In genomic region chr2:85161626-85161960, GRCh38 we compare ENCODE assay signal across 17 cellular contexts. TPM values are rescaled to one million over a fixed set of nuclear protein-coding genes. Genes with fewer than 3 reads are reported as not detected.
DNase-seq lines count a peak whose midpoint lies in the region; ATAC-seq, FAIRE-seq and TF ChIP-seq lines count a peak whose summit lies in the region.
"Had no signal": no experiment of that assay in that cellular context is flagged by ENCODE, and none has a peak within 500 bp of the region (broad histone marks: within the 10 kb centered on the region; RNA-seq: fewer than 3 reads in every experiment).

No MANE protein-coding gene starts in this region.

- no peak overlapping the region for H3K4me3 ChIP-seq in RWPE2 (ENCODE audit: severe bottlenecking)
- H3K4me3 ChIP-seq in thyroid gland (replicated peaks in 1 of 3), result no peak overlapping the region
- no peak overlapping the region for H3K4me3 ChIP-seq in psoas muscle
- H3K4me3 ChIP-seq: ascending aorta had no signal

- H3K27me3 ChIP-seq in RWPE2 (ENCODE audit: insufficient read depth, poor library complexity, severe bottlenecking) (no peaks in the 10 kb centered on the region), thyroid gland (no peaks in the 10 kb centered on the region), psoas muscle (ENCODE audit: insufficient read depth in 3 of 3, low read length in 2 of 3) (no peaks in the 10 kb centered on the region)
- H3K27me3 ChIP-seq: ascending aorta had no signal

- intact Hi-C loops in thyroid gland (cut with DNase I) (no loop called here), psoas muscle (cut with DNase I) (no loop called here)

- H3K4me1 ChIP-seq in RWPE2 (ENCODE audit: insufficient read depth, poor library complexity, severe bottlenecking) (peaks cover 4% of the 10 kb centered on the region), thyroid gland (peaks cover 82 to 96% of the 10 kb centered on the region in 2 donors), psoas muscle (peaks cover 68% of the 10 kb centered on the region)

- peak; percentile 22 for DNase-seq in H54 (ENCODE audit: insufficient read length, low spot score)
- no peak for DNase-seq in RWPE2 (ENCODE audit: low spot score)
- DNase-seq in glomerular visceral epithelial cell (ENCODE audit: extremely low spot score), result peak; percentile 51
- peak in 1 of 2 donors; percentile 39 for DNase-seq in thyroid gland
- DNase-seq in psoas muscle, result no peak
- DNase-seq in NCI-H1105 treated with DMSO at 0.1 percent for 48 hours (lab: John Stamatoyannopoulos, UW), result no peak
- no peak for DNase-seq in substantia nigra (lab: John Stamatoyannopoulos, UW)
- DNase-seq: activated CD4-positive, alpha-beta T cell treated with anti-CD3 and anti-CD28 coated beads for 1 hour; head of caudate nucleus; KBM-7; NCI-H1417; nucleus accumbens; SHP77; stimulated activated CD4-positive, alpha-beta T cell treated with anti-CD3 and anti-CD28 coated beads, Interleukin-2, amount 100 ng/mL, for 48 hours; T-helper 2 cell had no signal

- TF ChIP-seq POLR2A in H54 (IDR thresholded peaks at IDR 0.05; ENCODE audit: low read depth, low read length), result no peak
- no peak for TF ChIP-seq POLR2A in thyroid gland (IDR thresholded peaks at IDR 0.05)

- H3K36me3 ChIP-seq in RWPE2 (ENCODE audit: low read depth) (no peaks in the 10 kb centered on the region), thyroid gland (no peaks in the 10 kb centered on the region), psoas muscle (ENCODE audit: insufficient read depth in 1 of 2, low read depth in 1 of 2) (no peaks in the 10 kb centered on the region)
- H3K36me3 ChIP-seq: ascending aorta had no signal

- TF ChIP-seq CTCF in RWPE2 (IDR thresholded peaks at IDR 0.05; ENCODE audit: poor library complexity, severe bottlenecking), result no peak
- no peak for TF ChIP-seq CTCF in thyroid gland (IDR thresholded peaks at IDR 0.05)
- TF ChIP-seq CTCF in psoas muscle (IDR thresholded peaks at IDR 0.05), result no peak

- WGBS in thyroid gland, 2 donors, result 52 to 58% methylated on average over 4 to 5 of the region's 5 CpGs
- WGBS in psoas muscle, 3 donors, result 71 to 87% (median 71%) methylated on average over 5 of the region's 5 CpGs

- H3K9me3 ChIP-seq in RWPE2 (ENCODE audit: severe bottlenecking) (no peaks in the 10 kb centered on the region), thyroid gland (no peaks in the 10 kb centered on the region), psoas muscle (no peaks in the 10 kb centered on the region)
- H3K9me3 ChIP-seq: ascending aorta had no signal

- H3K27ac ChIP-seq in RWPE2 (ENCODE audit: poor library complexity, severe bottlenecking) (no peak overlapping the region), thyroid gland (peak overlapping the region; percentile 61 to 85 (median 85)), psoas muscle (no peak overlapping the region), substantia nigra (ENCODE audit: low read depth, low read length, poor library complexity, severe bottlenecking) (no peak overlapping the region)
- H3K27ac ChIP-seq: C4-2B had no signal

- ATAC-seq in RWPE2 (ENCODE audit: low read depth), result peak; percentile 40; the same call in 1 of the 3 replicates
- ATAC-seq in psoas muscle, result no peak

- no peak for FAIRE-seq in H54 (lab: Jason Lieb, UNC)

RNA-seq across cellular contexts. Expression of gene TCF7L1, which starts 28.4 kb away (rescaled TPM):
- total RNA-seq in thyroid gland (10 to 100 TPM in 2 of 4 donors, 1 to 10 TPM in 2; 3.1 to 12.1 (median 8.7) TPM), psoas muscle (10 to 100 TPM in 1 of 4 donors, 1 to 10 TPM in 3; 5.3 to 13.3 (median 8.0) TPM)
- 1 to 10 TPM; 2.1 to 6.1 (median 5.6) TPM for polyA plus RNA-seq in psoas muscle

Comparison
In these comparisons a context has a peak if more than half of its experiments do, and no peak if none do; other contexts are left out.
1. DNase-seq: peak in H54 (single experiment) and glomerular visceral epithelial cell (single experiment); none in RWPE2 (single experiment), psoas muscle (0 of 2), NCI-H1105 treated with DMSO at 0.1 percent for 48 hours (single experiment) and substantia nigra (0 of 49).
2. H3K27ac ChIP-seq: peak in thyroid gland (3 of 3); none in RWPE2 (single experiment), psoas muscle (single experiment) and substantia nigra (single experiment).